In the genomic region with DNA sequence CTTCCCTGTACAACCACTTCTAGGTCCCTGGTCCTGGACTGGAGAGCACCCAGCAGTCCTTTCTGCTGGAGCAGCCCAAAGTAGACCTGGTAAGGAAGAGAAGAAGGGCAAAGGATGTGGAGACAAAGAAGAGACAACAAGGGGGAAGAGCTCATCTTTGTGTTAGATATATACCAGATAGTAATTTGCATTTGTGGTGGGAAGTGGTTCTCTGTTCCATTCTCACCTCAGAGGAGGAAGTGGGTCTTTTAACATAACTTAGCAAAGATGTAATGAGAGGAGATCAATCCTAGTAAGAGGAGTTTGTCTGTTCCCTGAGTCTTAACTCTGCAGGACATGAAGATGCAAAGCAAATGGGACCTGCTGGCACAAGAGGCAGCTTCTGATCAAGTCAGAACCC, we compare ENCODE assay signal across 11 cellular contexts. TPM values are rescaled to one million over a fixed set of nuclear protein-coding genes. Genes with fewer than 3 reads are reported as not detected.
A peak's percentile ranks its signal among the peaks of the same experiment; 100 is the strongest.
DNase-seq lines count a peak whose midpoint lies in the region; ATAC-seq and TF ChIP-seq lines count a peak whose summit lies in the region.
"Had no signal": no experiment of that assay in that cellular context is flagged by ENCODE, and none has a peak within 500 bp of the region (broad histone marks: within the 10 kb centered on the region; RNA-seq: fewer than 3 reads in every experiment).

No MANE protein-coding gene starts in this region.

- H4K91ac ChIP-seq in trophoblast cell (ENCODE audit: low read depth, low read length) = no peak overlapping the region

- H3K9me3 ChIP-seq in DOHH2 (ENCODE audit: control insufficient read depth, insufficient read depth, low read length) = no peaks in the 10 kb centered on the region
- no peaks in the 10 kb centered on the region for H3K9me3 ChIP-seq in trophoblast cell (ENCODE audit: insufficient read depth, low read depth, low read length)

- CTCF ChIA-PET in activated CD4-positive, alpha-beta T cell treated with anti-CD3 and anti-CD28 coated beads for 36 hours (lab: Charles Lee) = interaction anchor here (0.5 to 0.8 kb wide), 3 partner anchors 17 to 590 kb away, joined by 3 to 5 read pairs (median 4); no protein-coding TSS in a partner anchor

- H3K18ac ChIP-seq in trophoblast cell (ENCODE audit: low read length) = no peak overlapping the region

- no peaks in the 10 kb centered on the region for H3K36me3 Mint-ChIP-seq in activated CD4-positive, alpha-beta T cell treated with anti-CD3 and anti-CD28 coated beads for 36 hours (ENCODE audit: low read depth)
- H3K36me3 Mint-ChIP-seq: immature natural killer cell had no signal

- ATAC-seq in HG02678 (IDR thresholded peaks at IDR 0.05; ENCODE audit: unreplicated experiment) = peak; percentile 97
- ATAC-seq in HG03457 (IDR thresholded peaks at IDR 0.05; ENCODE audit: unreplicated experiment) = peak; percentile 94
- ATAC-seq in activated CD4-positive, alpha-beta T cell treated with anti-CD3 and anti-CD28 coated beads for 36 hours = no peak

- no peak overlapping the region for H3K14ac ChIP-seq in trophoblast cell (ENCODE audit: low read length)

- H4K8ac ChIP-seq in trophoblast cell (ENCODE audit: low read depth, low read length) = no peak overlapping the region

- peak; percentile 19 for DNase-seq in GM19240 (ENCODE audit: insufficient read length, low spot score)
- DNase-seq in NCI-H774 (lab: John Stamatoyannopoulos, UW) = no peak
- DNase-seq in activated CD4-positive, alpha-beta T cell treated with anti-CD3 and anti-CD28 coated beads for 36 hours = no peak
- DNase-seq in HuH-7 (ENCODE audit: low spot score) = no peak
- DNase-seq in trophoblast cell = no peak
- DNase-seq: immature natural killer cell had no signal

- intact Hi-C loops in activated CD4-positive, alpha-beta T cell treated with anti-CD3 and anti-CD28 coated beads for 36 hours (cut with DNase I, micrococcal nuclease) = loop anchor here (1.0 to 5.0 kb wide), 2 partner anchors 587 kb away; no protein-coding TSS in a partner anchor

- H3K4me1 ChIP-seq in DOHH2 (ENCODE audit: control insufficient read depth, low read length) (peaks cover 23% of the 10 kb centered on the region), trophoblast cell (ENCODE audit: control insufficient read depth in 1 of 2, insufficient read depth in 2 of 2, low read length in 2 of 2) (no peaks in the 10 kb centered on the region)

- no peaks in the 10 kb centered on the region for H3K9me2 ChIP-seq in DOHH2 (replicated peaks; ENCODE audit: control insufficient read depth, low read length)

- H3K4me2 ChIP-seq in DOHH2 (ENCODE audit: low read length) (peak overlapping the region; percentile 47), trophoblast cell (ENCODE audit: low read length) (no peak overlapping the region)

- H3K79me2 ChIP-seq in DOHH2 (ENCODE audit: control insufficient read depth, low read length) = no peaks in the 10 kb centered on the region
- no peaks in the 10 kb centered on the region for H3K79me2 ChIP-seq in trophoblast cell (ENCODE audit: control insufficient read depth, insufficient read depth, low read length, poor library complexity)

- no peak overlapping the region for H3K27ac Mint-ChIP-seq in activated CD4-positive, alpha-beta T cell treated with anti-CD3 and anti-CD28 coated beads for 36 hours
- H3K27ac Mint-ChIP-seq: immature natural killer cell had no signal

- H3K27ac ChIP-seq in DOHH2 (ENCODE audit: low read depth, low read length) (no peak overlapping the region), trophoblast cell (ENCODE audit: low read depth, low read length) (no peak overlapping the region)

- H3K36me3 ChIP-seq in DOHH2 (ENCODE audit: control insufficient read depth, low read length) = no peaks in the 10 kb centered on the region
- no peaks in the 10 kb centered on the region for H3K36me3 ChIP-seq in trophoblast cell (ENCODE audit: control insufficient read depth in 1 of 2, insufficient read depth in 2 of 2, low read length in 2 of 2)

- POLR2A ChIA-PET in activated CD4-positive, alpha-beta T cell treated with anti-CD3 and anti-CD28 coated beads for 36 hours (lab: Charles Lee) = no interaction called here

- no peaks in the 10 kb centered on the region for H3F3A ChIP-seq in DOHH2 (ENCODE audit: control insufficient read depth, insufficient read depth)

- no peak overlapping the region for H3K9ac ChIP-seq in trophoblast cell (ENCODE audit: low read length)

- H3K23ac ChIP-seq in trophoblast cell (ENCODE audit: low read length) = no peak overlapping the region

- H3K27me3 ChIP-seq in DOHH2 (ENCODE audit: control insufficient read depth, low read length) (peaks cover 8% of the 10 kb centered on the region; the same call in 1 of the 2 replicates), trophoblast cell (ENCODE audit: insufficient read depth, low read length) (no peaks in the 10 kb centered on the region)

- H3K4ac ChIP-seq in trophoblast cell (ENCODE audit: low read depth, low read length) = no peak overlapping the region

- no peak overlapping the region; the same call in 1 of the 2 replicates for H3K4me3 ChIP-seq in DOHH2 (ENCODE audit: low read length)
- no peak overlapping the region for H3K4me3 ChIP-seq in trophoblast cell (ENCODE audit: low read depth, low read length)

- H3K27me3 Mint-ChIP-seq in activated CD4-positive, alpha-beta T cell treated with anti-CD3 and anti-CD28 coated beads for 36 hours = peaks cover 4% of the 10 kb centered on the region

- H2AK5ac ChIP-seq in trophoblast cell (ENCODE audit: low read length) = no peak overlapping the region

- H2AFZ ChIP-seq in trophoblast cell (ENCODE audit: insufficient read depth, low read length, poor library complexity) = no peak overlapping the region

- TF ChIP-seq CTCF in DOHH2 (IDR thresholded peaks at IDR 0.05; ENCODE audit: low read depth, low read length, poor library complexity, severe bottlenecking) = no peak

- H4K20me1 ChIP-seq in DOHH2 (ENCODE audit: control insufficient read depth, insufficient read depth, low read depth, low read length) = no peaks in the 10 kb centered on the region

- H3K79me1 ChIP-seq in trophoblast cell (ENCODE audit: low read length) = no peaks in the 10 kb centered on the region

- no peaks in the 10 kb centered on the region for H3K4me1 Mint-ChIP-seq in activated CD4-positive, alpha-beta T cell treated with anti-CD3 and anti-CD28 coated beads for 36 hours
- H3K4me1 Mint-ChIP-seq: immature natural killer cell had no signal

- no peak overlapping the region for H4K12ac ChIP-seq in trophoblast cell (ENCODE audit: low read depth, low read length)

- no peak overlapping the region for H2BK5ac ChIP-seq in trophoblast cell (ENCODE audit: low read depth, low read length, poor library complexity)

- H2BK12ac ChIP-seq in trophoblast cell (ENCODE audit: low read length) = no peak overlapping the region

- no peak overlapping the region for H3K4me3 Mint-ChIP-seq in activated CD4-positive, alpha-beta T cell treated with anti-CD3 and anti-CD28 coated beads for 36 hours
- H3K4me3 Mint-ChIP-seq: immature natural killer cell had no signal

- no peaks in the 10 kb centered on the region for H3K9me3 Mint-ChIP-seq in activated CD4-positive, alpha-beta T cell treated with anti-CD3 and anti-CD28 coated beads for 36 hours (ENCODE audit: low read depth)
- H3K9me3 Mint-ChIP-seq: immature natural killer cell had no signal

- H2BK120ac ChIP-seq in trophoblast cell (ENCODE audit: insufficient read depth, low read length, poor library complexity) = no peak overlapping the region

RNA-seq across cellular contexts. Expression of a gene that starts 8.0 kb away (rescaled TPM):
- total RNA-seq in activated CD4-positive, alpha-beta T cell treated with anti-CD3 and anti-CD28 coated beads for 36 hours = not detected
- not detected in 2 replicates for polyA plus RNA-seq in trophoblast cell (2013)
- total RNA-seq: SK-MEL-5 had no signal
- polyA plus RNA-seq: immature natural killer cell, neural cell had no signal
